In the genomic region with DNA sequence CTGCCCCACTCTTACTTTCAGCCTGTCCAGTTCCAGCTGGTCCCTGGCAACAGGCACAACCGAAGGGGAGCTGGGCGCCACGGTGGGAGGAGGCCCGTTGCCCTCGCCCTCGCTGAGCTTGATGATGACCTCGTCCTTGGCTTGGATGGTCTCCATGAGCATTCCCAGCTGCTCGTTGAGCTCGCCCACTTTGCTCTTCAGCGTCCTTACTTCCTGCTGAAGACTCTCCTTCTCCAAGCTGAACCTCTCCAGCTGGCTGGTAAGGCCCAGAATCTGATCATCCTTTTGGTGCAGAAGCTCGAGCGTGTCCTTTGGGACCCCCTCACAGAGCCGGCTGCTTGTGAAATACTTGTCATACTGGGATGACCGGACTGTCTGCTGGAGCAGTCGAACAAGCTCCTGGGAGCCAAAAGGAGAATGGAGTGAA, we compare ENCODE assay signal across 14 cellular contexts. TPM values are rescaled to one million over a fixed set of nuclear protein-coding genes. Genes with fewer than 3 reads are reported as not detected.
DNase-seq lines count a peak whose midpoint lies in the region; ATAC-seq and TF ChIP-seq lines count a peak whose summit lies in the region.
"Had no signal": no experiment of that assay in that cellular context is flagged by ENCODE, and none has a peak within 500 bp of the region (broad histone marks: within the 10 kb centered on the region; RNA-seq: fewer than 3 reads in every experiment).

No MANE protein-coding gene starts in this region.

- TF ChIP-seq CTCF in astrocyte of the spinal cord (IDR thresholded peaks at IDR 0.05; ENCODE audit: low read depth, low read length), result no peak
- TF ChIP-seq CTCF in heart right ventricle (IDR thresholded peaks at IDR 0.05), result no peak
- no peak for TF ChIP-seq CTCF in ovary (IDR thresholded peaks at IDR 0.05)
- TF ChIP-seq CTCF in tibial artery (IDR thresholded peaks at IDR 0.05), result no peak

- H3K36me3 ChIP-seq in heart right ventricle (peaks cover 0 to 99% (median 10%) of the 10 kb centered on the region in 9 donors), ovary (no peaks in the 10 kb centered on the region), tibial artery (peaks cover 39 to 88% (median 75%) of the 10 kb centered on the region in 3 donors)

- TF ChIP-seq EP300 in ovary (IDR thresholded peaks at IDR 0.05), result no peak

- DNase-seq in astrocyte of the spinal cord (ENCODE audit: low read depth, low spot score), result peak; percentile 21
- DNase-seq in heart right ventricle, result peak; percentile 62 to 72
- peak; percentile 82 to 88 (median 84) for DNase-seq in ovary
- DNase-seq in tibial artery, result peak; percentile 78
- no peak for DNase-seq in activated CD4-positive, alpha-beta T cell treated with anti-CD3 and anti-CD28 coated beads, Interleukin-2, amount 10 ng/mL, durations not matched to agents 7 days and 5 days
- no peak for DNase-seq in activated T-cell treated with anti-CD3 and anti-CD28 coated beads, Interleukin-2, amount 50 U/mL, for 48 hours
- no peak for DNase-seq in stimulated activated CD4-positive, alpha-beta T cell treated with anti-CD3 and anti-CD28 coated beads, Interleukin-2, amount 100 ng/mL, for 48 hours
- DNase-seq: activated CD4-positive, alpha-beta T cell treated with anti-CD3 and anti-CD28 coated beads for 48 hours; foreskin keratinocyte; GF-D8; NCI-H1694; stimulated activated CD4-positive, alpha-beta T cell treated with anti-CD3 and anti-CD28 coated beads, Interleukin-4, amount 100 ng/mL, for 4 hours; SW 1271 had no signal

- H3K27ac ChIP-seq in heart right ventricle, result peak overlapping the region in 9 of 10 donors; percentile 43 to 89 (median 68)
- H3K27ac ChIP-seq in ovary, result peak overlapping the region; percentile 55 to 75
- H3K27ac ChIP-seq in tibial artery, result peak overlapping the region in 1 of 2 donors; percentile 8
- H3K27ac ChIP-seq: foreskin keratinocyte had no signal

- H3K27me3 ChIP-seq in heart right ventricle, result no peaks in the 10 kb centered on the region
- no peaks in the 10 kb centered on the region for H3K27me3 ChIP-seq in ovary
- no peaks in the 10 kb centered on the region for H3K27me3 ChIP-seq in tibial artery
- H3K27me3 ChIP-seq: foreskin keratinocyte had no signal

- in situ Hi-C loops in astrocyte of the spinal cord (cut with HindIII; ENCODE audit: low sequenced_read_pairs), result no loop called here

- H3K9me3 ChIP-seq in heart right ventricle (no peaks in the 10 kb centered on the region), ovary (no peaks in the 10 kb centered on the region), tibial artery (no peaks in the 10 kb centered on the region)

- no peak for TF ChIP-seq POLR2A in ovary (IDR thresholded peaks at IDR 0.05)

- no peaks in the 10 kb centered on the region for H3K9me3 Mint-ChIP-seq in activated CD4-positive, alpha-beta T cell treated with anti-CD3 and anti-CD28 coated beads, Interleukin-2, amount 10 ng/mL, durations not matched to agents 7 days and 5 days
- H3K9me3 Mint-ChIP-seq: stimulated activated naive CD8-positive, alpha-beta T cell treated with anti-CD3 and anti-CD28 coated beads, Interleukin-15, Interleukin-2, amounts not matched to agents 100 ng/mL and 50 ng/mL, for 24 hours had no signal

- no peak overlapping the region for H3K27ac Mint-ChIP-seq in activated CD4-positive, alpha-beta T cell treated with anti-CD3 and anti-CD28 coated beads, Interleukin-2, amount 10 ng/mL, durations not matched to agents 7 days and 5 days

- peaks cover 68% of the 10 kb centered on the region for H3K36me3 Mint-ChIP-seq in activated CD4-positive, alpha-beta T cell treated with anti-CD3 and anti-CD28 coated beads, Interleukin-2, amount 10 ng/mL, durations not matched to agents 7 days and 5 days (ENCODE audit: low read depth)

- H3K27me3 Mint-ChIP-seq in activated CD4-positive, alpha-beta T cell treated with anti-CD3 and anti-CD28 coated beads, Interleukin-2, amount 10 ng/mL, durations not matched to agents 7 days and 5 days, result no peaks in the 10 kb centered on the region
- H3K27me3 Mint-ChIP-seq: stimulated activated naive CD8-positive, alpha-beta T cell treated with anti-CD3 and anti-CD28 coated beads, Interleukin-15, Interleukin-2, amounts not matched to agents 100 ng/mL and 50 ng/mL, for 24 hours had no signal

- POLR2A ChIA-PET in activated CD4-positive, alpha-beta T cell treated with anti-CD3 and anti-CD28 coated beads, Interleukin-2, amount 10 ng/mL, durations not matched to agents 7 days and 5 days (lab: Charles Lee), result no interaction called here

- peak; percentile 79 to 92 (median 86) for ATAC-seq in heart right ventricle
- ATAC-seq: foreskin keratinocyte had no signal

- H3K4me1 ChIP-seq in heart right ventricle (peaks cover 4 to 38% (median 26%) of the 10 kb centered on the region in 9 donors), ovary (ENCODE audit: insufficient read depth) (peaks cover 25% of the 10 kb centered on the region), tibial artery (peaks cover 0 to 14% (median under 1%) of the 10 kb centered on the region in 4 donors)
- H3K4me1 ChIP-seq: foreskin keratinocyte had no signal

- no peak overlapping the region for H3K4me3 Mint-ChIP-seq in activated CD4-positive, alpha-beta T cell treated with anti-CD3 and anti-CD28 coated beads, Interleukin-2, amount 10 ng/mL, durations not matched to agents 7 days and 5 days
- H3K4me3 Mint-ChIP-seq: stimulated activated naive CD8-positive, alpha-beta T cell treated with anti-CD3 and anti-CD28 coated beads, Interleukin-15, Interleukin-2, amounts not matched to agents 100 ng/mL and 50 ng/mL, for 24 hours had no signal

- intact Hi-C loops in heart right ventricle (cut with DNase I), result loop anchor here in 1 of 10 donors (10.0 kb wide), 1 partner anchor 51 kb away; the partner anchor contains the start of gene TBC1D2B
- intact Hi-C loops in ovary (cut with DNase I), result no loop called here
- intact Hi-C loops in tibial artery (cut with DNase I; ENCODE audit: low total_unique reads), result no loop called here

- WGBS in heart right ventricle, 2 donors, result 70 to 71% methylated on average over 15 of the region's 15 CpGs
- WGBS in ovary, 3 donors, result 3 to 9% (median 7%) methylated on average over 15 of the region's 15 CpGs

- H3K4me3 ChIP-seq in astrocyte of the spinal cord (ENCODE audit: low read depth, low read length) (no peak overlapping the region), heart right ventricle (no peak overlapping the region), ovary (no peak overlapping the region), tibial artery (no peak overlapping the region)

- CTCF ChIA-PET in activated CD4-positive, alpha-beta T cell treated with anti-CD3 and anti-CD28 coated beads, Interleukin-2, amount 10 ng/mL, durations not matched to agents 7 days and 5 days (lab: Charles Lee), result interaction anchor here (0.8 to 1.7 kb wide), 5 partner anchors 9 to 217 kb away, joined by 3 to 7 read pairs (median 4); no protein-coding TSS in a partner anchor

- peaks cover 13% of the 10 kb centered on the region for H3K4me1 Mint-ChIP-seq in activated CD4-positive, alpha-beta T cell treated with anti-CD3 and anti-CD28 coated beads, Interleukin-2, amount 10 ng/mL, durations not matched to agents 7 days and 5 days

RNA-seq across cellular contexts. Expression of gene TBC1D2B, which starts 53.4 kb away (rescaled TPM):
- total RNA-seq in heart right ventricle, result 10 to 100 TPM in 5 of 10 donors, 1 to 10 TPM in 5; 6.3 to 20.8 (median 10.0) TPM
- polyA plus RNA-seq in heart right ventricle, result 1 to 10 TPM; 4.7 to 7.6 TPM
- 100 to 1,000 TPM in 4 of 7 donors, 10 to 100 TPM in 3; 42.3 to 146 (median 115) TPM for total RNA-seq in ovary
- 100 to 1,000 TPM in 1 of 2 donors, 10 to 100 TPM in 1; 53.3 to 122 TPM for polyA plus RNA-seq in ovary
- total RNA-seq in activated CD4-positive, alpha-beta T cell treated with anti-CD3 and anti-CD28 coated beads, Interleukin-2, amount 10 ng/mL, durations not matched to agents 7 days and 5 days, result 10 to 100 TPM; 77.2 to 83.7 TPM

Comparison
In these comparisons a context has a peak if more than half of its experiments do, and no peak if none do; other contexts are left out.
1. DNase-seq: peak in astrocyte of the spinal cord (single experiment), heart right ventricle (2 of 2), ovary (5 of 5) and tibial artery (2 of 2); none in activated CD4-positive, alpha-beta T cell treated with anti-CD3 and anti-CD28 coated beads, Interleukin-2, amount 10 ng/mL, durations not matched to agents 7 days and 5 days (single experiment), activated T-cell treated with anti-CD3 and anti-CD28 coated beads, Interleukin-2, amount 50 U/mL, for 48 hours (0 of 2) and stimulated activated CD4-positive, alpha-beta T cell treated with anti-CD3 and anti-CD28 coated beads, Interleukin-2, amount 100 ng/mL, for 48 hours (0 of 2).